22 cellular contexts compared by ENCODE assay signal in genomic region chr5:76861616-76862015, GRCh38. TPM values are rescaled to one million over a fixed set of nuclear protein-coding genes. Genes with fewer than 3 reads are reported as not detected.
DNase-seq lines count a peak whose midpoint lies in the region; ATAC-seq and TF ChIP-seq lines count a peak whose summit lies in the region.
"Had no signal": no experiment of that assay in that cellular context is flagged by ENCODE, and none has a peak within 500 bp of the region (broad histone marks: within the 10 kb centered on the region; RNA-seq: fewer than 3 reads in every experiment).

No MANE protein-coding gene starts in this region.

- ATAC-seq in PC-3 (peak; percentile 85), HG03457 (IDR thresholded peaks at IDR 0.05; ENCODE audit: unreplicated experiment) (no peak), GM19023 (IDR thresholded peaks at IDR 0.05; ENCODE audit: unreplicated experiment) (no peak)
- ATAC-seq: CD8-positive, alpha-beta T cell; GM12878; Right ventricle myocardium inferior had no signal

- no peak overlapping the region for H3K4me3 ChIP-seq in PC-3 (ENCODE audit: low read length)
- H3K4me3 ChIP-seq: GM12878, GM23338, Peyer's patch, SK-N-MC had no signal

- H3K79me2 ChIP-seq in PC-3 (ENCODE audit: low read length) = no peaks in the 10 kb centered on the region

- no peaks in the 10 kb centered on the region for H3K36me3 ChIP-seq in PC-3 (ENCODE audit: low read depth, low read length)
- H3K36me3 ChIP-seq: Peyer's patch had no signal

- peaks cover 7% of the 10 kb centered on the region; the same call in 1 of the 2 replicates for H3K4me1 ChIP-seq in PC-3 (ENCODE audit: insufficient read depth, low read length)

- H3K27ac Mint-ChIP-seq in mesothelial cell of epicardium = peak overlapping the region; percentile 18
- H3K27ac Mint-ChIP-seq: CD8-positive, alpha-beta T cell; GM23338 had no signal

- no peaks in the 10 kb centered on the region for H3K9me2 ChIP-seq in PC-3 (replicated peaks; ENCODE audit: low read length)

- H3K4me2 ChIP-seq in PC-3 (ENCODE audit: low read length) = 0 out of 2 replicates have a peak overlapping the region, but pooled peaks have one; percentile 3
- H3K4me2 ChIP-seq: GM23338 had no signal

- peak; percentile 32 for DNase-seq in HCEC 1CT
- peak; percentile 44 for DNase-seq in PC-3
- DNase-seq in fibroblast of gingiva (ENCODE audit: low read depth) = peak; percentile 74
- no peak for DNase-seq in mesothelial cell of epicardium (ENCODE audit: low spot score in 2 of 2, unreplicated experiment in 2 of 2)
- no peak for DNase-seq in HEK293T (ENCODE audit: extremely low spot score)
- no peak for DNase-seq in amniotic stem cell (lab: John Stamatoyannopoulos, UW)
- DNase-seq: CD8-positive, alpha-beta T cell; DMS79 treated with DMSO at 0.1 percent for 48 hours; KBM-7; NCI-H1092; NCI-H146; NCI-H2081; NCI-H2227 treated with DMSO at 0.1 percent for 48 hours; NCI-H524 treated with DMSO at 0.1 percent for 48 hours; Peyer's patch had no signal

- H3K36me3 Mint-ChIP-seq in mesothelial cell of epicardium = no peaks in the 10 kb centered on the region
- H3K36me3 Mint-ChIP-seq: CD8-positive, alpha-beta T cell had no signal

- no peak overlapping the region for H2AFZ ChIP-seq in PC-3 (ENCODE audit: low read length)
- H2AFZ ChIP-seq: GM23338 had no signal

- POLR2A ChIA-PET in PC-3 (lab: Charles Lee; ENCODE audit: unreplicated experiment) (no interaction called here), HEK293T (lab: Yijun Ruan, JAX) (no interaction called here)

- no peaks in the 10 kb centered on the region for H4K20me1 ChIP-seq in PC-3 (ENCODE audit: low read length)

- CTCF ChIA-PET in PC-3 (lab: Charles Lee) (no interaction called here), HEK293T (lab: Yijun Ruan, JAX) (no interaction called here)

- H3K27me3 ChIP-seq in PC-3 (ENCODE audit: low read length) = no peaks in the 10 kb centered on the region
- H3K27me3 ChIP-seq: Peyer's patch had no signal

- H3K27ac ChIP-seq in PC-3 (ENCODE audit: low read length) = 0 out of 2 replicates have a peak overlapping the region, but pooled peaks have one; percentile 26
- H3K27ac ChIP-seq: Peyer's patch, SK-N-MC had no signal

- BruUV-seq in PC-3 (replicated peaks; lab: Mats Ljungman, UMichigan) = no TSS peak

- peaks cover 3% of the 10 kb centered on the region for H3K4me1 Mint-ChIP-seq in mesothelial cell of epicardium
- H3K4me1 Mint-ChIP-seq: GM23338 had no signal

- no peaks in the 10 kb centered on the region for H3K27me3 Mint-ChIP-seq in mesothelial cell of epicardium (ENCODE audit: low read depth)

- no peaks in the 10 kb centered on the region for H3F3A ChIP-seq in PC-3 (ENCODE audit: low read length, unreplicated experiment)

- TF ChIP-seq CTCF in PC-3 (conservative IDR thresholded peaks at IDR 0.05; ENCODE audit: low read depth, low read length) (no peak), mesothelial cell of epicardium (IDR thresholded peaks at IDR 0.05; ENCODE audit: unreplicated experiment) (no peak)

- no peak overlapping the region for H3K4me3 Mint-ChIP-seq in mesothelial cell of epicardium
- H3K4me3 Mint-ChIP-seq: CD8-positive, alpha-beta T cell; GM23338 had no signal

- intact Hi-C loops in PC-3 (cut with micrococcal nuclease) = loop anchor here (2.0 to 10.0 kb wide), 3 partner anchors 261 to 573 kb away; no protein-coding TSS in a partner anchor

- H3K9ac ChIP-seq in PC-3 (ENCODE audit: low read length) = no peak overlapping the region

- no peaks in the 10 kb centered on the region for H3K9me3 Mint-ChIP-seq in mesothelial cell of epicardium
- H3K9me3 Mint-ChIP-seq: CD8-positive, alpha-beta T cell had no signal

- no peaks in the 10 kb centered on the region for H3K9me3 ChIP-seq in PC-3 (ENCODE audit: low read length)
- H3K9me3 ChIP-seq: Peyer's patch had no signal

TF ChIP-seq in HEK293T, 16 proteins besides CTCF, POLR2A, EP300 and RAD21:
- TF ChIP-seq FOXA1 (IDR thresholded peaks at IDR 0.05) (no peak), SP1 (IDR thresholded peaks at IDR 0.05) (no peak), HDGF (IDR thresholded peaks at IDR 0.05; ENCODE audit: borderline replicate concordance) (no peak), NFRKB (IDR thresholded peaks at IDR 0.05) (no peak), SUZ12 (IDR thresholded peaks at IDR 0.05) (no peak), ZNF384 (IDR thresholded peaks at IDR 0.05) (no peak), FOXK2 (IDR thresholded peaks at IDR 0.05) (no peak), PKNOX1 (IDR thresholded peaks at IDR 0.05) (no peak), FOXM1 (IDR thresholded peaks at IDR 0.05; ENCODE audit: borderline replicate concordance) (no peak), L3MBTL2 (conservative IDR thresholded peaks at IDR 0.05) (no peak), ELF4 (IDR thresholded peaks at IDR 0.05) (no peak), LEF1 (IDR thresholded peaks at IDR 0.05; ENCODE audit: borderline replicate concordance) (no peak), CTBP1 (IDR thresholded peaks at IDR 0.05; ENCODE audit: borderline replicate concordance) (no peak), ARNT (IDR thresholded peaks at IDR 0.05) (no peak), TARDBP (IDR thresholded peaks at IDR 0.05) (no peak), BHLHE40 (IDR thresholded peaks at IDR 0.05; ENCODE audit: borderline replicate concordance) (no peak)
TF ChIP-seq in HEK293T: peak in this region for 0.

RNA-seq across cellular contexts. Expression of gene S100Z, which starts 11.8 kb away (rescaled TPM):
- total RNA-seq in PC-3 (2014; rRNA removed) = 0.11 TPM in 1 of 2 replicates, not detected in the other
- total RNA-seq in mesothelial cell of epicardium = 0.32 to 0.80 TPM (median 0.62 TPM) in 3 replicates
- total RNA-seq: CD8-positive, alpha-beta T cell; GM23338; MCF 10A; Right ventricle myocardium inferior had no signal

RNA-seq across cellular contexts. Expression of gene F2RL1, which starts 42.8 kb away (rescaled TPM):
- total RNA-seq in PC-3 (2014; rRNA removed) (163 and 167 TPM in 2 replicates), mesothelial cell of epicardium (5.7 to 6.6 TPM (median 6.6 TPM) in 3 replicates)

Comparison
In these comparisons a context has a peak if more than half of its experiments do, and no peak if none do; other contexts are left out.
1. DNase-seq: peak in HCEC 1CT (single experiment), PC-3 (single experiment) and fibroblast of gingiva (single experiment); none in mesothelial cell of epicardium (0 of 2), HEK293T (single experiment) and amniotic stem cell (single experiment).
2. RNA of gene F2RL1, which starts 42.8 kb away (total RNA-seq): 163 to 167 TPM in PC-3; 5.7 to 6.6 TPM in mesothelial cell of epicardium; every median in the first group is over 10 times any median in the second.